30 cellular contexts compared by ENCODE assay signal in genomic region chr16:58037365-58038057, GRCh38.
"Had no signal": no experiment of that assay in that cellular context is flagged by ENCODE, and none has a peak within 500 bp of the region (broad histone marks: within the 10 kb centered on the region; RNA-seq: fewer than 3 reads in every experiment).

No MANE protein-coding gene starts in this region.

- H3K4me3 ChIP-seq: adrenal gland, body of pancreas, esophagus squamous epithelium, left lung, lung, ovary, prostate gland, sigmoid colon, vagina had no signal

- H3K27ac ChIP-seq: adrenal gland, body of pancreas, epithelial cell of prostate, esophagus squamous epithelium, left lung, neutrophil, ovary, prostate gland, sigmoid colon, vagina had no signal

- H3K4me1 ChIP-seq: prostate gland, vagina had no signal

- ATAC-seq: activated T-cell treated with anti-CD3 and anti-CD28 coated beads, Interleukin-2, amount 50 U/mL, for 72 hours; body of pancreas; left lung; stimulated activated effector memory CD8-positive, alpha-beta T cell treated with anti-CD3 and anti-CD28 coated beads, Interleukin-12 subunit alpha, Interleukin-12 subunit beta, amount 100 ng/mL, for 72 hours; stimulated activated naive CD8-positive, alpha-beta T cell treated with anti-CD3 and anti-CD28 coated beads, Interleukin-15, amount 100 ng/mL, for 72 hours had no signal

- H3K9me3 ChIP-seq: adrenal gland, body of pancreas, esophagus squamous epithelium, left lung, neutrophil, ovary, prostate gland, sigmoid colon, vagina had no signal

- DNase-seq: activated B cell treated with CpG ODN at 0.5 μM for 24 hours; activated CD4-positive, alpha-beta T cell treated with anti-CD3 and anti-CD28 coated beads, Interleukin-2, amount 50 U/mL, for 1 hour; activated naive CD4-positive, alpha-beta T cell treated with anti-CD3 and anti-CD28 coated beads for 36 hours; activated naive CD8-positive, alpha-beta T cell treated with anti-CD3 and anti-CD28 coated beads for 36 hours; activated T-cell treated with anti-CD3 and anti-CD28 coated beads for 4 hours; activated T-cell treated with anti-CD3 and anti-CD28 coated beads, Interleukin-2, amount 50 U/mL, for 72 hours; adrenal gland; aorta; body of pancreas; dermis blood vessel endothelial cell; effector CD4-positive, alpha-beta T cell; esophagus squamous epithelium; foreskin melanocyte; kidney glomerular epithelial cell; ovary; retina; sigmoid colon; small intestine; stimulated activated CD4-positive, alpha-beta T cell treated with anti-CD3 and anti-CD28 coated beads, Interleukin-4, amount 100 ng/mL, for 24 hours; stimulated activated naive CD8-positive, alpha-beta T cell treated with anti-CD3 and anti-CD28 coated beads, Interleukin-15, amount 100 ng/mL, for 72 hours; substantia nigra had no signal

- H3K36me3 ChIP-seq: neutrophil, ovary, prostate gland, vagina had no signal

- H3K27me3 ChIP-seq: adrenal gland, body of pancreas, esophagus squamous epithelium, left lung, neutrophil, ovary, sigmoid colon, vagina had no signal

- FAIRE-seq: colon, endometrium, small intestine had no signal
